In genomic region chr3:187139126-187139894, GRCh38 we compare ENCODE assay signal across 8 cellular contexts. TPM values are rescaled to one million over a fixed set of nuclear protein-coding genes. Genes with fewer than 3 reads are reported as not detected.
DNase-seq lines count a peak whose midpoint lies in the region; ATAC-seq, FAIRE-seq and TF ChIP-seq lines count a peak whose summit lies in the region.

RPL39L (minus strand) TSS chr3:187139496; CDS start chr3:187121300, 18,196 bp downstream.

- CTCF ChIA-PET in Calu3 (lab: Charles Lee): interaction anchor here (0.6 to 2.3 kb wide), 24 partner anchors 9 to 575 kb away, joined by 3 to 32 read pairs (median 6); no protein-coding TSS in a partner anchor

- H3K36me3 Mint-ChIP-seq in Calu3 (ENCODE audit: insufficient read depth, unreplicated experiment): peaks cover 19% of the 10 kb centered on the region

- BruUV-seq in Calu3 (replicated peaks; lab: Mats Ljungman, UMichigan): no TSS peak

- intact Hi-C loops in Calu3 (cut with micrococcal nuclease; ENCODE audit: unreplicated experiment): loop anchor here (1.0 to 2.0 kb wide), 3 partner anchors 25 to 81 kb away; no protein-coding TSS in a partner anchor

- peak within 1 kb of the TSS; percentile 69 for H3K27ac Mint-ChIP-seq in Calu3 (ENCODE audit: unreplicated experiment)

- H3K9me3 Mint-ChIP-seq in Calu3 (ENCODE audit: low read depth, unreplicated experiment): peaks cover 9% of the 10 kb centered on the region

- H3K4me3 Mint-ChIP-seq in Calu3 (ENCODE audit: low read depth, unreplicated experiment): peak within 1 kb of the TSS; percentile 84

- no peak for FAIRE-seq in frontal cortex (lab: Jason Lieb, UNC)

- no peaks in the 10 kb centered on the region for H3K4me1 Mint-ChIP-seq in Calu3 (ENCODE audit: low read depth, unreplicated experiment)

- peak; percentile 99 for TF ChIP-seq CTCF in Calu3 (IDR thresholded peaks at IDR 0.05; ENCODE audit: unreplicated experiment)

- peak; percentile 97 for ATAC-seq in GM19467 (IDR thresholded peaks at IDR 0.05; ENCODE audit: unreplicated experiment)

- no peaks in the 10 kb centered on the region for H3K27me3 Mint-ChIP-seq in Calu3 (ENCODE audit: unreplicated experiment)

- DNase-seq in Calu3 (peak; percentile 96), HPDE6-E6E7 (ENCODE audit: extremely low spot score) (peak; percentile 84), RPMI7951 (ENCODE audit: low read depth) (peak; percentile 84), frontal cortex (ENCODE audit: low spot score in 2 of 2) (peak; percentile 64 to 87), nucleus accumbens (lab: John Stamatoyannopoulos, UW) (peak in 54 of 56 donors; percentile 13 to 92 (median 71)), superior temporal gyrus (ENCODE audit: extremely low spot score) (peak; percentile 83)
- DNase-seq in activated effector memory CD4-positive, alpha-beta T cell treated with anti-CD3 and anti-CD28 coated beads, Interleukin-2, amount 50 U/mL, for 16 hours: peak; percentile 97

RNA-seq across cellular contexts. Expression of gene RPL39L, which starts in this region (rescaled TPM):
- 27.2 and 31.8 TPM in 2 replicates for total RNA-seq in Calu3 (2022)
- total RNA-seq in RPMI7951 (2014; rRNA removed; shearing (Covaris generic)): 142 and 143 TPM in 2 replicates
- 15.5 TPM for total RNA-seq in frontal cortex

Comparison
In these comparisons a context has a peak if more than half of its experiments do, and no peak if none do; other contexts are left out.
1. Peak in every context shown above with its lines: DNase-seq and ATAC-seq.